ENCODE assay signal across 1 cellular context in genomic region chr6:40587240-40588069, GRCh38.
A peak's percentile ranks its signal among the peaks of the same experiment; 100 is the strongest.
TF ChIP-seq lines count a peak whose summit lies in the region.

TSS of gene LRFN2 (minus strand) at chr6:40587364.

TF ChIP-seq in HepG2, 621 proteins besides CTCF, POLR2A, EP300 and RAD21 (continued from another document and continues in another):
- TF ChIP-seq ZNF770 (CRISPR knock-in tag; IDR thresholded peaks at IDR 0.05) (no peak), GMEB2 (CRISPR knock-in tag; IDR thresholded peaks at IDR 0.05; ENCODE audit: low read depth) (no peak), NR2F6 (IDR thresholded peaks at IDR 0.05) (no peak), NR2F6 (CRISPR knock-in tag; IDR thresholded peaks at IDR 0.05) (no peak), THAP7 (CRISPR knock-in tag; IDR thresholded peaks at IDR 0.05) (no peak), ZBTB7A (CRISPR knock-in tag; IDR thresholded peaks at IDR 0.05) (no peak), ZNF605 (CRISPR knock-in tag; IDR thresholded peaks at IDR 0.05) (no peak), ZNF777 (CRISPR knock-in tag; IDR thresholded peaks at IDR 0.05) (peak; percentile 82), ZNF383 (CRISPR knock-in tag; IDR thresholded peaks at IDR 0.05; ENCODE audit: borderline replicate concordance) (no peak), GTF3A (CRISPR knock-in tag; conservative IDR thresholded peaks at IDR 0.05) (no peak), MAX (IDR thresholded peaks at IDR 0.05) (peak; percentile 72; the same call in 1 of the 2 replicates), ZMAT3 (CRISPR knock-in tag; conservative IDR thresholded peaks at IDR 0.05) (no peak), MTF1 (CRISPR knock-in tag; IDR thresholded peaks at IDR 0.05) (0 out of 2 replicates have a peak, but pooled peaks have one; percentile 32), ZNF558 (CRISPR knock-in tag; IDR thresholded peaks at IDR 0.05; ENCODE audit: borderline replicate concordance) (no peak), ATF5 (CRISPR knock-in tag; IDR thresholded peaks at IDR 0.05; ENCODE audit: low read depth) (no peak), AHR (CRISPR knock-in tag; IDR thresholded peaks at IDR 0.05) (no peak), ARHGAP35 (CRISPR knock-in tag; IDR thresholded peaks at IDR 0.05; ENCODE audit: borderline replicate concordance) (no peak), MTA3 (CRISPR knock-in tag; IDR thresholded peaks at IDR 0.05) (no peak), ZNF318 (CRISPR knock-in tag; IDR thresholded peaks at IDR 0.05) (no peak), STAG1 (CRISPR knock-in tag; IDR thresholded peaks at IDR 0.05) (peak; percentile 48), ZNF678 (CRISPR knock-in tag; IDR thresholded peaks at IDR 0.05) (no peak), ZNF580 (CRISPR knock-in tag; IDR thresholded peaks at IDR 0.05; ENCODE audit: borderline replicate concordance, low read depth) (no peak), ZNF160 (CRISPR knock-in tag; IDR thresholded peaks at IDR 0.05) (no peak), NKX3-1 (CRISPR knock-in tag; IDR thresholded peaks at IDR 0.05) (no peak), TERF1 (CRISPR knock-in tag; IDR thresholded peaks at IDR 0.05) (no peak), XBP1 (CRISPR knock-in tag; IDR thresholded peaks at IDR 0.05) (no peak), RCOR2 (CRISPR knock-in tag; IDR thresholded peaks at IDR 0.05) (no peak), NR2F1 (CRISPR knock-in tag; IDR thresholded peaks at IDR 0.05) (no peak), ISL2 (CRISPR knock-in tag; IDR thresholded peaks at IDR 0.05) (no peak), POLR2AphosphoS2 (IDR thresholded peaks at IDR 0.05; ENCODE audit: low read depth, low read length) (no peak), ETV6 (CRISPR knock-in tag; conservative IDR thresholded peaks at IDR 0.05) (no peak), MTF2 (CRISPR knock-in tag; IDR thresholded peaks at IDR 0.05; ENCODE audit: borderline replicate concordance) (peak; percentile 99; the same call in 1 of the 2 replicates), FOXJ3 (CRISPR knock-in tag; IDR thresholded peaks at IDR 0.05; ENCODE audit: borderline replicate concordance) (no peak), POGZ (CRISPR knock-in tag; IDR thresholded peaks at IDR 0.05) (peak; percentile 52; the same call in 1 of the 2 replicates), JUNB (CRISPR knock-in tag; IDR thresholded peaks at IDR 0.05; ENCODE audit: borderline replicate concordance) (no peak), ZMYM3 (CRISPR knock-in tag; IDR thresholded peaks at IDR 0.05) (no peak), TFDP2 (CRISPR knock-in tag; IDR thresholded peaks at IDR 0.05) (0 out of 2 replicates have a peak, but pooled peaks have one; percentile 26), THAP11 (CRISPR knock-in tag; IDR thresholded peaks at IDR 0.05) (0 out of 2 replicates have a peak, but pooled peaks have one; percentile 14), KDM1A (CRISPR knock-in tag; IDR thresholded peaks at IDR 0.05) (no peak), ZNF563 (CRISPR knock-in tag; IDR thresholded peaks at IDR 0.05) (0 out of 2 replicates have a peak, but pooled peaks have one; percentile 57), CAMTA2 (CRISPR knock-in tag; IDR thresholded peaks at IDR 0.05; ENCODE audit: borderline replicate concordance) (no peak), ZNF839 (CRISPR knock-in tag; IDR thresholded peaks at IDR 0.05; ENCODE audit: borderline replicate concordance) (no peak), HNRNPLL (IDR thresholded peaks at IDR 0.05; ENCODE audit: low read depth, low read length, poor library complexity, severe bottlenecking) (peak; percentile 99), ASH2L (IDR thresholded peaks at IDR 0.05; ENCODE audit: insufficient read length, low read depth, low read length) (no peak), ZNF703 (CRISPR knock-in tag; IDR thresholded peaks at IDR 0.05; ENCODE audit: borderline replicate concordance) (no peak), CBX1 (IDR thresholded peaks at IDR 0.05; ENCODE audit: low read depth) (no peak), AKAP8 (CRISPR knock-in tag; IDR thresholded peaks at IDR 0.05) (0 out of 2 replicates have a peak, but pooled peaks have one; percentile 51), KLF6 (CRISPR knock-in tag; IDR thresholded peaks at IDR 0.05) (no peak), CREM (IDR thresholded peaks at IDR 0.05) (no peak), CREM (CRISPR knock-in tag; IDR thresholded peaks at IDR 0.05) (no peak), XRCC5 (optimal IDR thresholded peaks at IDR 0.05; ENCODE audit: low read length) (peak; percentile 79), ZSCAN25 (CRISPR knock-in tag; IDR thresholded peaks at IDR 0.05) (peak; percentile 94), ZNF317 (CRISPR knock-in tag; IDR thresholded peaks at IDR 0.05) (no peak), KDM5B (CRISPR knock-in tag; IDR thresholded peaks at IDR 0.05; ENCODE audit: borderline replicate concordance) (peak; percentile 84), ZNF800 (CRISPR knock-in tag; IDR thresholded peaks at IDR 0.05) (peak; percentile 99), HNRNPUL1 (IDR thresholded peaks at IDR 0.05; ENCODE audit: low read depth, low read length) (no peak)
